8 cellular contexts compared by ENCODE assay signal in genomic region chr12:53222170-53223005, GRCh38. TPM values are rescaled to one million over a fixed set of nuclear protein-coding genes. Genes with fewer than 3 reads are reported as not detected.
A peak's percentile ranks its signal among the peaks of the same experiment; 100 is the strongest.
DNase-seq lines count a peak whose midpoint lies in the region; ATAC-seq and TF ChIP-seq lines count a peak whose summit lies in the region.

No MANE protein-coding gene starts in this region.

- DNase-seq in CD14-positive monocyte (ENCODE audit: low spot score) (no peak), NT2/D1 (ENCODE audit: low read depth, low spot score) (no peak), NCI-H345 treated with DMSO at 0.1 percent for 48 hours (lab: John Stamatoyannopoulos, UW; ENCODE audit: unreplicated experiment) (no peak), inferior parietal cortex (ENCODE audit: extremely low spot score) (no peak)
- DNase-seq in effector memory CD4-positive, alpha-beta T cell = no peak

- H3K9me3 ChIP-seq in NT2/D1 (ENCODE audit: insufficient read depth, low read length) = no peaks in the 10 kb centered on the region
- no peaks in the 10 kb centered on the region for H3K9me3 ChIP-seq in effector memory CD4-positive, alpha-beta T cell (ENCODE audit: control insufficient read depth, low read length)
- H3K9me3 ChIP-seq in neuron (ENCODE audit: low read length) = no peaks in the 10 kb centered on the region

- H3K36me3 ChIP-seq in NT2/D1 (ENCODE audit: insufficient read depth, insufficient read length, low read length) (no peaks in the 10 kb centered on the region), neuron (ENCODE audit: insufficient read depth, low read length) (no peaks in the 10 kb centered on the region)
- H3K36me3 ChIP-seq in effector memory CD4-positive, alpha-beta T cell (ENCODE audit: control insufficient read depth, insufficient read depth, low read length) = peaks cover 3% of the 10 kb centered on the region

- no peak for TF ChIP-seq CTCF in CD14-positive monocyte (IDR thresholded peaks at IDR 0.05)

- peak overlapping the region; percentile 83 to 99 (median 88) for H3K27ac Mint-ChIP-seq in CD14-positive monocyte

- H3K36me3 Mint-ChIP-seq in CD14-positive monocyte = peaks cover 4 to 13% of the 10 kb centered on the region in 2 donors

- H3K4me1 ChIP-seq in NT2/D1 (ENCODE audit: insufficient read depth, insufficient read length) (peaks cover 37% of the 10 kb centered on the region), neuron (ENCODE audit: insufficient read depth, low read length) (peaks cover 50% of the 10 kb centered on the region)
- H3K4me1 ChIP-seq in effector memory CD4-positive, alpha-beta T cell (ENCODE audit: control insufficient read depth, insufficient read depth, low read length, poor library complexity, severe bottlenecking) = peaks cover 56% of the 10 kb centered on the region

- peaks cover 0 to 2% (median under 1%) of the 10 kb centered on the region in 7 donors for H3K9me3 Mint-ChIP-seq in CD14-positive monocyte

- intact Hi-C loops in CD14-positive monocyte (cut with micrococcal nuclease) = loop anchor here in 1 of 2 donors (5.0 kb wide), 1 partner anchor 45 kb away; the partner anchor contains the start of gene ESPL1

- peak overlapping the region; percentile 21 for H3K4me3 ChIP-seq in NT2/D1 (ENCODE audit: insufficient read length, low read depth)
- H3K4me3 ChIP-seq in effector memory CD4-positive, alpha-beta T cell (ENCODE audit: insufficient read depth, low read depth, low read length, poor library complexity, severe bottlenecking) = peak overlapping the region; percentile 65
- H3K4me3 ChIP-seq in neuron (ENCODE audit: low read length) = peak overlapping the region; percentile 49

- H3K27me3 Mint-ChIP-seq in CD14-positive monocyte (ENCODE audit: low read depth in 3 of 3) = peaks cover 5 to 24% (median 11%) of the 10 kb centered on the region in 3 donors

- peak overlapping the region; percentile 87 for H3K27ac ChIP-seq in effector memory CD4-positive, alpha-beta T cell (ENCODE audit: insufficient read depth, low read length, poor library complexity, severe bottlenecking)

- ATAC-seq in HG03139 (IDR thresholded peaks at IDR 0.05; ENCODE audit: unreplicated experiment) (no peak), GM19328 (IDR thresholded peaks at IDR 0.05; ENCODE audit: unreplicated experiment) (no peak)

- H3K4me1 Mint-ChIP-seq in CD14-positive monocyte = peaks cover 59% of the 10 kb centered on the region

- peak overlapping the region; percentile 2 for H3K9ac ChIP-seq in NT2/D1 (ENCODE audit: insufficient read length, low read depth)

- H3K4me3 Mint-ChIP-seq in CD14-positive monocyte = peak overlapping the region; percentile 70 to 76

- peaks cover 26% of the 10 kb centered on the region for H3K27me3 ChIP-seq in NT2/D1 (ENCODE audit: insufficient read depth, insufficient read length)
- no peaks in the 10 kb centered on the region for H3K27me3 ChIP-seq in effector memory CD4-positive, alpha-beta T cell (replicated peaks; ENCODE audit: control insufficient read depth, insufficient read depth, low read length, poor library complexity, severe bottlenecking)
- H3K27me3 ChIP-seq in neuron (ENCODE audit: insufficient read depth, low read length) = peaks cover 40% of the 10 kb centered on the region

- H2AFZ ChIP-seq in neuron (ENCODE audit: low read depth, low read length) = peak overlapping the region; percentile 21

RNA-seq across cellular contexts. Expression of gene RARG, which starts 9.6 kb away (rescaled TPM):
- 1 to 10 TPM; 1.8 to 2.3 TPM for polyA plus RNA-seq in CD14-positive monocyte

RNA-seq across cellular contexts. Expression of gene ITGB7, which starts 15.3 kb away (rescaled TPM):
- polyA plus RNA-seq in CD14-positive monocyte = 10 to 100 TPM; 28.4 to 33.1 TPM

RNA-seq across cellular contexts. Expression of gene CSAD, which starts 41.7 kb away (rescaled TPM):
- 1 to 10 TPM; 1.3 to 1.4 TPM for polyA plus RNA-seq in CD14-positive monocyte

RNA-seq across cellular contexts. Expression of gene ZNF740, which starts 41.9 kb away (rescaled TPM):
- 1 to 10 TPM in 1 of 2 donors, under 1 TPM in 1; 0.74 to 1.3 TPM for polyA plus RNA-seq in CD14-positive monocyte

RNA-seq across cellular contexts. Expression of gene ESPL1, which starts 45.7 kb away (rescaled TPM):
- polyA plus RNA-seq in CD14-positive monocyte = not detected
